9 cellular contexts compared by ENCODE assay signal in genomic region chr1:32394890-32395415, GRCh38. TPM values are rescaled to one million over a fixed set of nuclear protein-coding genes. Genes with fewer than 3 reads are reported as not detected.
DNase-seq lines count a peak whose midpoint lies in the region; ATAC-seq and TF ChIP-seq lines count a peak whose summit lies in the region.
"Had no signal": no experiment of that assay in that cellular context is flagged by ENCODE, and none has a peak within 500 bp of the region (broad histone marks: within the 10 kb centered on the region; RNA-seq: fewer than 3 reads in every experiment).

No MANE protein-coding gene starts in this region.

- H2AFZ ChIP-seq in MM.1S (ENCODE audit: low read length) (peak overlapping the region; percentile 69), mesenchymal stem cell (ENCODE audit: low read depth, low read length) (peak overlapping the region; percentile 29)

- TF ChIP-seq POLR2A in breast epithelium (IDR thresholded peaks at IDR 0.05) = no peak

- H4K8ac ChIP-seq in mesenchymal stem cell (ENCODE audit: low read length) = peak overlapping the region; percentile 45

- H3K4me2 ChIP-seq in MM.1S (ENCODE audit: low read depth, low read length) (peak overlapping the region; percentile 81), mesenchymal stem cell (ENCODE audit: low read length, poor library complexity, severe bottlenecking) (peak overlapping the region; percentile 82)

- H4K91ac ChIP-seq in mesenchymal stem cell (ENCODE audit: low read length) = no peak overlapping the region

- H3F3A ChIP-seq in MM.1S (ENCODE audit: insufficient read depth, low read length) = peaks cover 7% of the 10 kb centered on the region; the same call in 1 of the 2 replicates

- TF ChIP-seq CTCF in MM.1S (IDR thresholded peaks at IDR 0.05; ENCODE audit: low read length) = no peak
- no peak for TF ChIP-seq CTCF in breast epithelium (IDR thresholded peaks at IDR 0.05)

- no peaks in the 10 kb centered on the region for H4K20me1 ChIP-seq in MM.1S (ENCODE audit: insufficient read depth, low read length)

- no peak overlapping the region for H3K14ac ChIP-seq in mesenchymal stem cell (ENCODE audit: low read length in 2 of 2)

- H3K4me1 ChIP-seq in MM.1S (ENCODE audit: low read length) (peaks cover 10% of the 10 kb centered on the region), breast epithelium (peaks cover 7 to 19% of the 10 kb centered on the region in 2 donors), mesenchymal stem cell (ENCODE audit: control insufficient read depth, insufficient read depth, low read depth, low read length) (peaks cover 9% of the 10 kb centered on the region), aorta (ENCODE audit: control insufficient read depth in 1 of 2, insufficient read depth in 2 of 2, low read length in 2 of 2) (no peaks in the 10 kb centered on the region)

- 0% methylated on average over 14 of the region's 14 CpGs for WGBS in mesenchymal stem cell
- WGBS in aorta, 2 donors = 1% methylated on average over 14 of the region's 14 CpGs

- ATAC-seq in aorta (ENCODE audit: low FRiP score) (peak; percentile 19), HG03457 (IDR thresholded peaks at IDR 0.05; ENCODE audit: unreplicated experiment) (no peak)

- no peak overlapping the region for H2BK15ac ChIP-seq in mesenchymal stem cell (ENCODE audit: low read depth, poor library complexity, severe bottlenecking)

- H3K9me3 ChIP-seq in MM.1S (replicated peaks; ENCODE audit: insufficient read depth, low read length) (no peaks in the 10 kb centered on the region), breast epithelium (no peaks in the 10 kb centered on the region), mesenchymal stem cell (ENCODE audit: control insufficient read depth, low read length) (no peaks in the 10 kb centered on the region), aorta (ENCODE audit: control insufficient read depth, low read length) (no peaks in the 10 kb centered on the region)

- H3K9me2 ChIP-seq in MM.1S (replicated peaks; ENCODE audit: insufficient read depth, low read length) = no peaks in the 10 kb centered on the region

- DNase-seq in NCI-H2081 (lab: John Stamatoyannopoulos, UW) (peak; percentile 8 to 49), NCI-H2081 treated with DMSO at 0.1 percent for 48 hours (lab: John Stamatoyannopoulos, UW) (no peak), MM.1S (no peak), breast epithelium (ENCODE audit: low spot score in 2 of 2) (no peak), mesenchymal stem cell (no peak), aorta (no peak), EL (no peak)

- no peak overlapping the region for H2AK5ac ChIP-seq in mesenchymal stem cell (ENCODE audit: low read length, severe bottlenecking)

- H3K4me3 ChIP-seq in MM.1S (ENCODE audit: low read length) (peak overlapping the region; percentile 96), breast epithelium (peak overlapping the region; percentile 64 to 89 (median 79)), mesenchymal stem cell (ENCODE audit: insufficient read depth in 1 of 2, low read depth in 1 of 2, low read length in 2 of 2) (peak overlapping the region; percentile 62 to 92), aorta (ENCODE audit: low read length in 2 of 2) (peak overlapping the region; percentile 20 to 70)

- H3K9ac ChIP-seq in MM.1S (ENCODE audit: low read length) (peak overlapping the region; percentile 68), mesenchymal stem cell (ENCODE audit: low read length) (peak overlapping the region; percentile 99)

- H2BK12ac ChIP-seq in mesenchymal stem cell (ENCODE audit: low read length in 2 of 2) = no peak overlapping the region

- H3K36me3 ChIP-seq in MM.1S (replicated peaks; ENCODE audit: insufficient read depth, low read length) = peaks cover 6% of the 10 kb centered on the region; the same call in 1 of the 2 replicates
- no peaks in the 10 kb centered on the region for H3K36me3 ChIP-seq in breast epithelium
- H3K36me3 ChIP-seq in mesenchymal stem cell (ENCODE audit: control insufficient read depth in 1 of 2, insufficient read depth in 2 of 2, low read depth in 1 of 2, low read length in 2 of 2) = peaks cover 10 to 25% of the 10 kb centered on the region in 2 experiments
- no peaks in the 10 kb centered on the region for H3K36me3 ChIP-seq in aorta (ENCODE audit: control insufficient read depth in 1 of 2, insufficient read depth in 2 of 2, low read length in 1 of 2)

- no peak overlapping the region for H2BK5ac ChIP-seq in mesenchymal stem cell (ENCODE audit: low read depth, low read length, poor library complexity, severe bottlenecking)

- H3K79me1 ChIP-seq in mesenchymal stem cell (replicated peaks; ENCODE audit: low read length, poor library complexity, severe bottlenecking) = peaks cover 17% of the 10 kb centered on the region

- H3K18ac ChIP-seq in mesenchymal stem cell (ENCODE audit: low read depth in 1 of 2, low read length in 2 of 2) = peak overlapping the region in 1 of 2 experiments; percentile 60

- peak overlapping the region; percentile 30 for H2BK120ac ChIP-seq in mesenchymal stem cell (ENCODE audit: low read depth, low read length)

- intact Hi-C loops in breast epithelium (cut with DNase I; ENCODE audit: low total_unique reads) (no loop called here), aorta (cut with DNase I) (no loop called here)

- H3K27me3 ChIP-seq in MM.1S (replicated peaks; ENCODE audit: insufficient read depth, low read length) = no peaks in the 10 kb centered on the region
- no peaks in the 10 kb centered on the region for H3K27me3 ChIP-seq in breast epithelium
- H3K27me3 ChIP-seq in mesenchymal stem cell (ENCODE audit: control insufficient read depth in 1 of 2, insufficient read depth in 1 of 2, low read length in 2 of 2) = no peaks in the 10 kb centered on the region
- H3K27me3 ChIP-seq in aorta (ENCODE audit: control insufficient read depth in 1 of 2, insufficient read depth in 2 of 2, low read length in 1 of 2) = no peaks in the 10 kb centered on the region

- H3K79me2 ChIP-seq in MM.1S (ENCODE audit: low read length) = peaks cover 43% of the 10 kb centered on the region

- no peak overlapping the region for H3K23ac ChIP-seq in mesenchymal stem cell (ENCODE audit: low read length in 2 of 2)

- H3K4ac ChIP-seq in mesenchymal stem cell (ENCODE audit: low read depth in 1 of 2, low read length in 2 of 2) = peak overlapping the region in 1 of 2 experiments; percentile 22

- H3K27ac ChIP-seq in MM.1S (ENCODE audit: low read length) (peak overlapping the region; percentile 66), breast epithelium (peak overlapping the region; percentile 95 to 99), mesenchymal stem cell (ENCODE audit: low read length, poor library complexity, severe bottlenecking) (peak overlapping the region; percentile 74), aorta (ENCODE audit: low read depth in 1 of 2, low read length in 2 of 2) (peak overlapping the region; percentile 80 to 87)

RNA-seq across cellular contexts. Expression of gene BSDC1, which starts 0.7 kb away (rescaled TPM):
- total RNA-seq in breast epithelium = 100 to 1,000 TPM in 1 of 3 donors, 10 to 100 TPM in 2; 86.9 to 123 (median 95.1) TPM
- 35.1 TPM for polyA plus RNA-seq in mesenchymal stem cell (2013, experiment 1 of 2)
- 33.7 TPM for polyA plus RNA-seq in mesenchymal stem cell (2013, experiment 2 of 2)
- total RNA-seq in aorta = 10 to 100 TPM; 55.2 to 62.8 TPM
- polyA plus RNA-seq in aorta = 10 to 100 TPM; 26.4 to 42.9 TPM

RNA-seq across cellular contexts. Expression of gene TSSK3, which starts 32.6 kb away (rescaled TPM):
- total RNA-seq in breast epithelium (1 to 10 TPM; 1.4 to 3.9 (median 3.4) TPM), aorta (1 to 10 TPM; 1.7 to 2.2 TPM)
- 0.86 TPM for polyA plus RNA-seq in mesenchymal stem cell (2013, experiment 1 of 2)
- polyA plus RNA-seq in mesenchymal stem cell (2013, experiment 2 of 2) = 0.52 TPM
- polyA plus RNA-seq in aorta = under 1 TPM in 1 of 2 donors, not detected in 1; 0.41 TPM
- total RNA-seq: Daoy had no signal

RNA-seq across cellular contexts. Expression of gene FAM229A, which starts 32.7 kb away (rescaled TPM):
- total RNA-seq in breast epithelium = 10 to 100 TPM in 2 of 3 donors, 1 to 10 TPM in 1; 8.8 to 15.8 (median 10.2) TPM
- polyA plus RNA-seq in mesenchymal stem cell (2013, experiment 1 of 2) = 3.5 TPM
- polyA plus RNA-seq in mesenchymal stem cell (2013, experiment 2 of 2) = 2.7 TPM
- total RNA-seq in aorta = 10 to 100 TPM in 1 of 2 donors, 1 to 10 TPM in 1; 6.5 to 11.7 TPM
- 10 to 100 TPM in 1 of 2 donors, 1 to 10 TPM in 1; 2.3 to 40.1 TPM for polyA plus RNA-seq in aorta

RNA-seq across cellular contexts. Expression of gene MARCKSL1, which starts 58.9 kb away (rescaled TPM):
- 10 to 100 TPM; 33.4 to 82.8 (median 47.9) TPM for total RNA-seq in breast epithelium
- 391 TPM for polyA plus RNA-seq in mesenchymal stem cell (2013, experiment 1 of 2)
- polyA plus RNA-seq in mesenchymal stem cell (2013, experiment 2 of 2) = 395 TPM
- total RNA-seq in aorta = 10 to 100 TPM; 31.0 to 34.7 TPM
- polyA plus RNA-seq in aorta = 10 to 100 TPM in 1 of 2 donors, 1 to 10 TPM in 1; 4.7 to 10.1 TPM

Comparison
In these comparisons a context has a peak if more than half of its experiments do, and no peak if none do; other contexts are left out.
1. DNase-seq: peak in NCI-H2081 (2 of 2); none in NCI-H2081 treated with DMSO at 0.1 percent for 48 hours (single experiment), MM.1S (single experiment), breast epithelium (0 of 2), mesenchymal stem cell (single experiment), aorta (0 of 2) and EL (single experiment).
2. H3K4me3 ChIP-seq: peak in every context shown above with its lines; median percentile 96 in MM.1S; 79 in breast epithelium; 77 in mesenchymal stem cell; 45 in aorta.
3. Peak in every context shown above with its lines, with median percentiles within 50 percentile points of each other: H3K27ac ChIP-seq.